19 cellular contexts compared by ENCODE assay signal in genomic region chr18:68267583-68267982, GRCh38.
A peak's percentile ranks its signal among the peaks of the same experiment; 100 is the strongest.
DNase-seq lines count a peak whose midpoint lies in the region; ATAC-seq and TF ChIP-seq lines count a peak whose summit lies in the region.
"Had no signal": no experiment of that assay in that cellular context is flagged by ENCODE, and none has a peak within 500 bp of the region (broad histone marks: within the 10 kb centered on the region; RNA-seq: fewer than 3 reads in every experiment).

No MANE protein-coding gene starts in this region.

- no peaks in the 10 kb centered on the region for H3K9me3 ChIP-seq in CD8-positive, alpha-beta memory T cell (ENCODE audit: low read length)
- no peaks in the 10 kb centered on the region for H3K9me3 ChIP-seq in uterus
- H3K9me3 ChIP-seq: HAP-1 had no signal

- H3K27me3 ChIP-seq in foreskin keratinocyte = no peaks in the 10 kb centered on the region
- H3K27me3 ChIP-seq in CD8-positive, alpha-beta memory T cell (ENCODE audit: insufficient read depth, low read length, poor library complexity, severe bottlenecking) = no peaks in the 10 kb centered on the region
- no peaks in the 10 kb centered on the region for H3K27me3 ChIP-seq in uterus

- ATAC-seq in foreskin keratinocyte = peak; percentile 50

- intact Hi-C loops in uterus (cut with DNase I; ENCODE audit: low total_unique reads) = no loop called here

- POLR2A ChIA-PET in AG04449 (lab: Yijun Ruan, JAX) = no interaction called here
- POLR2A ChIA-PET in CD8-positive, alpha-beta memory T cell (lab: Charles Lee) = no interaction called here

- H3K36me3 ChIP-seq in CD8-positive, alpha-beta memory T cell (ENCODE audit: insufficient read depth, low read length) = no peaks in the 10 kb centered on the region
- H3K36me3 ChIP-seq in uterus = no peaks in the 10 kb centered on the region
- H3K36me3 ChIP-seq: HAP-1 had no signal

- no peak for TF ChIP-seq POLR2A in uterus (IDR thresholded peaks at IDR 0.05)

- peaks cover 0 to 4% (median 0%) of the 10 kb centered on the region in 5 donors for H3K9me3 Mint-ChIP-seq in CD8-positive, alpha-beta memory T cell
- H3K9me3 Mint-ChIP-seq: activated CD4-positive, alpha-beta T cell treated with anti-CD3 and anti-CD28 coated beads, Interleukin-2, amount 10 ng/mL, durations not matched to agents 24 days and 14 days; nephron had no signal

- H3K27ac Mint-ChIP-seq in CD8-positive, alpha-beta memory T cell = no peak overlapping the region
- H3K27ac Mint-ChIP-seq: activated CD4-positive, alpha-beta T cell treated with anti-CD3 and anti-CD28 coated beads, Interleukin-2, amount 10 ng/mL, durations not matched to agents 24 days and 14 days; immature natural killer cell; nephron had no signal

- no peak for TF ChIP-seq CTCF in AG04449 (IDR thresholded peaks at IDR 0.05; ENCODE audit: insufficient read depth, low read length, missing control alignments)
- no peak for TF ChIP-seq CTCF in foreskin keratinocyte (conservative IDR thresholded peaks at IDR 0.05)
- TF ChIP-seq CTCF in uterus (IDR thresholded peaks at IDR 0.05) = no peak

- no peaks in the 10 kb centered on the region for H3K27me3 Mint-ChIP-seq in CD8-positive, alpha-beta memory T cell
- H3K27me3 Mint-ChIP-seq: activated CD4-positive, alpha-beta T cell treated with anti-CD3 and anti-CD28 coated beads, Interleukin-2, amount 10 ng/mL, durations not matched to agents 24 days and 14 days had no signal

- DNase-seq in AG04449 (ENCODE audit: low read depth, low spot score) = peak; percentile 54
- DNase-seq in HS-5 (ENCODE audit: low read depth) = peak; percentile 67
- DNase-seq in astrocyte of the hippocampus (ENCODE audit: low read depth, low spot score) = peak; percentile 5
- peak; percentile 68 to 87 for DNase-seq in foreskin keratinocyte
- no peak for DNase-seq in CD8-positive, alpha-beta memory T cell
- no peak for DNase-seq in uterus
- no peak for DNase-seq in NCI-H187 treated with DMSO at 0.1 percent for 48 hours (lab: John Stamatoyannopoulos, UW)
- DNase-seq in DMS 273 (lab: John Stamatoyannopoulos, UW; ENCODE audit: unreplicated experiment) = no peak
- DNase-seq: activated CD4-positive, alpha-beta T cell treated with anti-CD3 and anti-CD28 coated beads, Interleukin-2, amount 10 ng/mL, durations not matched to agents 24 days and 14 days; activated naive CD4-positive, alpha-beta T cell treated with Interleukin-2 at 50 U/mL for 16 hours; immature natural killer cell; mesendoderm; MV-4-11; NCI-H2081 treated with DMSO at 0.1 percent for 48 hours; NCI-H526; stimulated activated naive CD4-positive, alpha-beta T cell treated with Interleukin-2 at 50 U/mL for 16 hours had no signal

- H3K36me3 Mint-ChIP-seq in CD8-positive, alpha-beta memory T cell = no peaks in the 10 kb centered on the region
- H3K36me3 Mint-ChIP-seq: immature natural killer cell had no signal

- CTCF ChIA-PET in AG04449 (lab: Yijun Ruan, JAX) = no interaction called here
- CTCF ChIA-PET in CD8-positive, alpha-beta memory T cell (lab: Charles Lee) = no interaction called here

- H3K27ac ChIP-seq in foreskin keratinocyte (no peak overlapping the region), uterus (no peak overlapping the region)
- H3K27ac ChIP-seq in CD8-positive, alpha-beta memory T cell (ENCODE audit: low read depth, low read length) = no peak overlapping the region
- H3K27ac ChIP-seq: SK-N-MC had no signal

- no peak overlapping the region for H3K4me3 Mint-ChIP-seq in CD8-positive, alpha-beta memory T cell
- H3K4me3 Mint-ChIP-seq: activated CD4-positive, alpha-beta T cell treated with anti-CD3 and anti-CD28 coated beads, Interleukin-2, amount 10 ng/mL, durations not matched to agents 24 days and 14 days; immature natural killer cell; nephron had no signal

- H3K4me1 ChIP-seq in foreskin keratinocyte (peaks cover 22% of the 10 kb centered on the region), uterus (no peaks in the 10 kb centered on the region)
- no peaks in the 10 kb centered on the region for H3K4me1 ChIP-seq in CD8-positive, alpha-beta memory T cell (ENCODE audit: insufficient read depth, low read length)

- H3K4me1 Mint-ChIP-seq in CD8-positive, alpha-beta memory T cell = no peaks in the 10 kb centered on the region
- H3K4me1 Mint-ChIP-seq: activated CD4-positive, alpha-beta T cell treated with anti-CD3 and anti-CD28 coated beads, Interleukin-2, amount 10 ng/mL, durations not matched to agents 24 days and 14 days; immature natural killer cell; nephron had no signal

- H3K4me3 ChIP-seq in AG04449 (ENCODE audit: low read depth, low read length) (no peak overlapping the region), uterus (no peak overlapping the region)
- no peak overlapping the region for H3K4me3 ChIP-seq in CD8-positive, alpha-beta memory T cell (ENCODE audit: low read length)
- H3K4me3 ChIP-seq: HAP-1, SK-N-MC had no signal

Comparison
In these comparisons a context has a peak if more than half of its experiments do, and no peak if none do; other contexts are left out.
1. DNase-seq: peak in AG04449 (single experiment), HS-5 (single experiment), astrocyte of the hippocampus (single experiment) and foreskin keratinocyte (2 of 2); none in CD8-positive, alpha-beta memory T cell (0 of 5), uterus (0 of 2), NCI-H187 treated with DMSO at 0.1 percent for 48 hours (single experiment) and DMS 273 (single experiment).